Comparison of ENCODE assay signal across 1 cellular context in the genomic region with DNA sequence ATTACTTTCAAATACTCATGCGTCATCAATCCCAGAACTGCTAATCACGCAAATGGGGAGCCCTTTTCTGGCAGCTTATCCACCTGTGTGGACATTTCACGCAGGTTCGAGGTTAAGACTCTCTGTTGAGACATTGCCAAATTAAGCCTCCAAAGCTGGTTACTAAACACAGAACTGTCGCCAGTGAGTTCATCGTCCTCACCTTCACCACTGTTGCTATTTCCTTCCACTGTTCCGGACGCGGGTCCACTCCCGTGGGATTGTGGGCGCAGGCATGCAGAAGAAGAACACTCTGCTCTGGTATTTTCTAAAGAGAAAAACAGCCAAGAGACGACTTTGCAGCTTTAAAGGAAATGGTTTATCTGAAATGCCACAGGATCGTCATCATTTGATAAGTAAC.
TF ChIP-seq lines count a peak whose summit lies in the region.

No MANE protein-coding gene starts in this region.

TF ChIP-seq in WTC11, 78 proteins besides CTCF, POLR2A, EP300 and RAD21 (continued from another document):
- TF ChIP-seq, protein P1, sequence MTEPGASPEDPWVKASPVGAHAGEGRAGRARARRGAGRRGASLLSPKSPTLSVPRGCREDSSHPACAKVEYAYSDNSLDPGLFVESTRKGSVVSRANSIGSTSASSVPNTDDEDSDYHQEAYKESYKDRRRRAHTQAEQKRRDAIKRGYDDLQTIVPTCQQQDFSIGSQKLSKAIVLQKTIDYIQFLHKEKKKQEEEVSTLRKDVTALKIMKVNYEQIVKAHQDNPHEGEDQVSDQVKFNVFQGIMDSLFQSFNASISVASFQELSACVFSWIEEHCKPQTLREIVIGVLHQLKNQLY (CRISPR knock-in tag; IDR thresholded peaks at IDR 0.05): no peak
- TF ChIP-seq, protein P2, sequence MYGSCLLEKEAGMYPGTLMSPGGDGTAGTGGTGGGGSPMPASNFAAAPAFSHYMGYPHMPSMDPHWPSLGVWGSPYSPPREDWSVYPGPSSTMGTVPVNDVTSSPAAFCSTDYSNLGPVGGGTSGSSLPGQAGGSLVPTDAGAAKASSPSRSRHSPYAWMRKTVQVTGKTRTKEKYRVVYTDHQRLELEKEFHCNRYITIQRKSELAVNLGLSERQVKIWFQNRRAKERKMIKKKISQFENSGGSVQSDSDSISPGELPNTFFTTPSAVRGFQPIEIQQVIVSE (CRISPR knock-in tag; IDR thresholded peaks at IDR 0.05; ENCODE audit: borderline replicate concordance): no peak
- no peak for TF ChIP-seq NR3C1 (CRISPR knock-in tag; conservative IDR thresholded peaks at IDR 0.05; ENCODE audit: low read depth)
- TF ChIP-seq, protein P3, sequence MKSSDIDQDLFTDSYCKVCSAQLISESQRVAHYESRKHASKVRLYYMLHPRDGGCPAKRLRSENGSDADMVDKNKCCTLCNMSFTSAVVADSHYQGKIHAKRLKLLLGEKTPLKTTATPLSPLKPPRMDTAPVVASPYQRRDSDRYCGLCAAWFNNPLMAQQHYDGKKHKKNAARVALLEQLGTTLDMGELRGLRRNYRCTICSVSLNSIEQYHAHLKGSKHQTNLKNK (CRISPR knock-in tag; IDR thresholded peaks at IDR 0.05): no peak
